ENCODE assay signal across 18 cellular contexts in the genomic region with DNA sequence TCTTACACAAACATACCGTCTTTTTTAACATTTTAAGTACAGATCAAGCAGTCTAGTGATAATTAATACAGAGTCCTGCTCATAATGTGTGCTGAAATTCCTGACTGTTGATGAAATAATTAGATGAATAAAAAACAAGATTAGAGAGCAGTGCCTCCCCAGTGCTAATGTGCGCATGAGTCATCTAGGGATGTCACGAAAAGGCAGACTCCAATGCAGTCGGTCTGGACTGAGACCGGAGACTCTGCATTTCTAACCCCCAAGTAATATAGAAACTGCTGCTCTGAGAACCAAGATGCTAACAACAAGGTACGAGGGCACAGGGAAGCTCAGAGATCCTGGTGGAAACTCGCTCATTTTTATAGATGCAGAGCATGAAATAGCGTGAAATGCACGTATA.
A peak's percentile ranks its signal among the peaks of the same experiment; 100 is the strongest.
DNase-seq lines count a peak whose midpoint lies in the region; ATAC-seq and TF ChIP-seq lines count a peak whose summit lies in the region.
"Had no signal": no experiment of that assay in that cellular context is flagged by ENCODE, and none has a peak within 500 bp of the region (broad histone marks: within the 10 kb centered on the region; RNA-seq: fewer than 3 reads in every experiment).

No MANE protein-coding gene starts in this region.

- H4K12ac ChIP-seq in trophoblast cell (ENCODE audit: low read depth, low read length) = no peak overlapping the region

- H4K91ac ChIP-seq in trophoblast cell (ENCODE audit: low read depth, low read length) = no peak overlapping the region

- no peak overlapping the region for H3K23ac ChIP-seq in trophoblast cell (ENCODE audit: low read length)

- peak overlapping the region; percentile 7 for H2BK120ac ChIP-seq in trophoblast cell (ENCODE audit: insufficient read depth, low read length, poor library complexity)

- H3K4me2 ChIP-seq in trophoblast cell (ENCODE audit: low read length) = peak overlapping the region; percentile 2
- H3K4me2 ChIP-seq: PC-9 had no signal

- no peak overlapping the region for H3K18ac ChIP-seq in trophoblast cell (ENCODE audit: low read length)

- no peak overlapping the region for H3K4me3 ChIP-seq in fibroblast of villous mesenchyme (ENCODE audit: low read depth, low read length)
- no peak overlapping the region for H3K4me3 ChIP-seq in trophoblast cell (ENCODE audit: low read depth, low read length)
- H3K4me3 ChIP-seq: gastroesophageal sphincter, PC-9, upper lobe of right lung had no signal

- H3K4ac ChIP-seq in trophoblast cell (ENCODE audit: low read depth, low read length) = no peak overlapping the region

- peak; percentile 81 for ATAC-seq in SK-N-SH treated with all-trans-retinoic acid at 6 μM for 48 hours
- ATAC-seq: upper lobe of right lung had no signal

- peaks cover 2% of the 10 kb centered on the region for H3K79me1 ChIP-seq in trophoblast cell (ENCODE audit: low read length)

- no peaks in the 10 kb centered on the region for H3K36me3 ChIP-seq in trophoblast cell (ENCODE audit: control insufficient read depth in 1 of 2, insufficient read depth in 2 of 2, low read length in 2 of 2)
- H3K36me3 ChIP-seq: gastroesophageal sphincter, upper lobe of right lung had no signal

- H3K14ac ChIP-seq in trophoblast cell (ENCODE audit: low read length) = no peak overlapping the region

- no peak overlapping the region for H2BK5ac ChIP-seq in trophoblast cell (ENCODE audit: low read depth, low read length, poor library complexity)

- H3K9ac ChIP-seq in trophoblast cell (ENCODE audit: low read length) = no peak overlapping the region

- H3K4me1 ChIP-seq in trophoblast cell (ENCODE audit: control insufficient read depth in 1 of 2, insufficient read depth in 2 of 2, low read length in 2 of 2) = peaks cover 6% of the 10 kb centered on the region in 2 experiments
- H3K4me1 ChIP-seq: upper lobe of right lung had no signal

- no peak overlapping the region for H4K8ac ChIP-seq in trophoblast cell (ENCODE audit: low read depth, low read length)

- no peak overlapping the region for H2AK5ac ChIP-seq in trophoblast cell (ENCODE audit: low read length)

- H3K9me3 ChIP-seq in trophoblast cell (ENCODE audit: insufficient read depth, low read depth, low read length) = no peaks in the 10 kb centered on the region
- H3K9me3 ChIP-seq: gastroesophageal sphincter, upper lobe of right lung had no signal

- no peak for TF ChIP-seq CTCF in fibroblast of villous mesenchyme (IDR thresholded peaks at IDR 0.05; ENCODE audit: insufficient read depth, low read depth, low read length)

- H2BK12ac ChIP-seq in trophoblast cell (ENCODE audit: low read length) = no peak overlapping the region

- WGBS in trophoblast cell (ENCODE audit: extremely low coverage, insufficient coverage, insufficient read length) = no CpG with 5 or more reads among the region's 9 CpGs

- H3K79me2 ChIP-seq in trophoblast cell (ENCODE audit: control insufficient read depth, insufficient read depth, low read length, poor library complexity) = no peaks in the 10 kb centered on the region

- peak overlapping the region; percentile 28 for H2AFZ ChIP-seq in trophoblast cell (ENCODE audit: insufficient read depth, low read length, poor library complexity)
- H2AFZ ChIP-seq: PC-9 had no signal

- peak; percentile 55 for DNase-seq in GM04503 (ENCODE audit: low read depth)
- DNase-seq in fibroblast of villous mesenchyme (ENCODE audit: low read depth) = peak; percentile 82
- peak; percentile 50 to 75 for DNase-seq in trophoblast cell
- DNase-seq in activated naive CD4-positive, alpha-beta T cell (lab: John Stamatoyannopoulos, UW) = no peak
- DNase-seq in midbrain (lab: John Stamatoyannopoulos, UW) = no peak
- no peak for DNase-seq in stimulated activated CD4-positive, alpha-beta T cell treated with anti-CD3 and anti-CD28 coated beads, Interleukin-4, amount 100 ng/mL, for 4 hours
- DNase-seq in NCI-H187 (lab: John Stamatoyannopoulos, UW) = no peak
- DNase-seq: activated CD4-positive, alpha-beta T cell treated with anti-CD3 and anti-CD28 coated beads, Interleukin-2, amount 10 ng/mL, durations not matched to agents 7 days and 5 days; amniotic stem cell; left colon; NCI-H1048; NCI-H446; PC-9; stimulated activated CD4-positive, alpha-beta T cell treated with anti-CD3 and anti-CD28 coated beads, Interleukin-2, amount 100 ng/mL, for 48 hours; upper lobe of right lung had no signal

- no peak overlapping the region for H3K27ac ChIP-seq in trophoblast cell (ENCODE audit: low read depth, low read length)
- H3K27ac ChIP-seq: C4-2B, gastroesophageal sphincter, PC-9, upper lobe of right lung had no signal

- H3K27me3 ChIP-seq in trophoblast cell (ENCODE audit: insufficient read depth, low read length) = no peaks in the 10 kb centered on the region
- H3K27me3 ChIP-seq: gastroesophageal sphincter, upper lobe of right lung had no signal

TF ChIP-seq in SK-N-SH treated with all-trans-retinoic acid at 6 μM for 48 hours, 23 proteins besides CTCF, POLR2A, EP300 and RAD21:
- TF ChIP-seq BACH2 (CRISPR knock-in tag; IDR thresholded peaks at IDR 0.05; ENCODE audit: borderline replicate concordance) = no peak
- no peak for TF ChIP-seq ZC3H10 (CRISPR knock-in tag; IDR thresholded peaks at IDR 0.05)
- TF ChIP-seq ZNF70 (CRISPR knock-in tag; IDR thresholded peaks at IDR 0.05) = no peak
- no peak for TF ChIP-seq ZFP3 (CRISPR knock-in tag; IDR thresholded peaks at IDR 0.05)

Comparison
In these comparisons a context has a peak if more than half of its experiments do, and no peak if none do; other contexts are left out.
1. DNase-seq: peak in GM04503 (single experiment), fibroblast of villous mesenchyme (single experiment) and trophoblast cell (2 of 2); none in activated naive CD4-positive, alpha-beta T cell (0 of 4), midbrain (single experiment), stimulated activated CD4-positive, alpha-beta T cell treated with anti-CD3 and anti-CD28 coated beads, Interleukin-4, amount 100 ng/mL, for 4 hours (0 of 2) and NCI-H187 (0 of 2).